In the genomic region with DNA sequence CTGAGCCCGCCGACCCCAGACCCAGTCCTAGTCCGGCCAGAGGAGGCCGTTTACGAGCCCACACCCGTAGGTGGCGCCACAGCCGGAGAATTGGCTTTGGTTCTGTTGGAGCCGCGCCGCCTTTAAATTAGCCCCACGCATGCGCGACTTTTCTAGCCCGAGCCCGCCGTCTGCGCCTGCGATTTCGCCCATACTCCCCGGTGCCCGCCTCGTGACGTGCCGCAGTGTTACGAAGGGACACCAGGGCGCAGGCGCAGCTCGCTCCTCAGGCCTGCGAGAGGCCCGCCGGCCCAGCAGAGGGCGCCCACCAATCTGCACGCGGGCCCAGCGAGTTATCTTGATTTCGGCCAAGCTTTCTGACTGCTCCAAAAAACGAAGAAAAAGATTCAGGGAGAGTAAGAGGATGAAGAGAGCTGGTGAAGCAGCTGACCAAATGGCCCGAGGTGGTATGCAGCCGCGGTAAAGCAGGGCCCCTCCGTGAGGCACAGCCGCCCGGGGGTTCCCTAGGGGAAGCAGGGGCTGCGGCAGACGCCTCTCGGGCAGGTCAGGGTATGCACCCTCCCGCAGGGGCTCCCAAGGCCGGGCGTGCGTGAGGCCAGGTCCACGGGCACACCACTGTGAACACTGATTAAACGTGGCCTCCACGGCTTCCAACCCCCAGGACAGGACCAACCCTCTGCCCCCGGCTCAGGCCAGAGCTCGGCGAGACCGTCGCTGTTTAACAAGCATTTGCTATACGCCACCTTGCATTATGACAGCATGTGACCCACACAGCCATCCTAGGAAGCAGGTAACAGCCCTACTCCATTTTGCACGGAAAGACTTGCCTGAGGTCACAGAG, we compare ENCODE assay signal across 8 cellular contexts. TPM values are rescaled to one million over a fixed set of nuclear protein-coding genes. Genes with fewer than 3 reads are reported as not detected.
A peak's percentile ranks its signal among the peaks of the same experiment; 100 is the strongest.
DNase-seq lines count a peak whose midpoint lies in the region; ATAC-seq and TF ChIP-seq lines count a peak whose summit lies in the region.

No MANE protein-coding gene starts in this region.

- 0% methylated on average over 14 of the region's 61 CpGs for WGBS in right lobe of liver (ENCODE audit: insufficient coverage, low coverage, low lambda C conversion rate, missing lambda C conversion rate)

- intact Hi-C loops in dorsolateral prefrontal cortex (cut with DNase I): loop anchor here (2.0 to 10.0 kb wide), 10 partner anchors 33 to 627 kb away; partner anchors contain the start of genes ACAD9 (in 2 of the 2), COPG1 (in 2 of the 2), RAB7A (in 2 of the 2) and RPN1 (in 2 of the 2)
- intact Hi-C loops in right lobe of liver (cut with DNase I): no loop called here

- H3K36me3 ChIP-seq in BJ (ENCODE audit: control insufficient read depth, insufficient read depth, low read length) (peaks cover 10% of the 10 kb centered on the region), right lobe of liver (peaks cover 0 to 34% (median 22%) of the 10 kb centered on the region in 4 donors)

- POLR2A ChIA-PET in BJ (lab: Charles Lee): no interaction called here

- CTCF ChIA-PET in BJ (lab: Yijun Ruan, JAX): interaction anchor here (0.5 to 3.5 kb wide), 43 partner anchors 8 to 544 kb away, joined by 3 to 38 read pairs (median 3); partner anchors contain the start of genes ACAD9, RPN1 and RUVBL1

- DNase-seq in BJ (ENCODE audit: low read depth) (peak; percentile 71), GM19240 (ENCODE audit: insufficient read length, low spot score) (peak; percentile 97), NCI-H526 (lab: John Stamatoyannopoulos, UW) (peak; percentile 92 to 99), dorsolateral prefrontal cortex (peak; percentile 93 to 97 (median 96)), right lobe of liver (peak; percentile 98 to 99 (median 98))
- DNase-seq in activated CD4-positive, alpha-beta T cell treated with anti-CD3 and anti-CD28 coated beads, Interleukin-2, amount 50 U/mL, for 24 hours (ENCODE audit: low read depth in 1 of 2, low spot score in 1 of 2): peak; percentile 98
- peak; percentile 98 to 99 for DNase-seq in stimulated activated CD4-positive, alpha-beta T cell treated with anti-CD3 and anti-CD28 coated beads, Interleukin-4, amount 100 ng/mL, for 4 hours

- peak; percentile 33 for TF ChIP-seq POLR2A in right lobe of liver (IDR thresholded peaks at IDR 0.05)

- ATAC-seq in HG03460 (IDR thresholded peaks at IDR 0.05; ENCODE audit: unreplicated experiment) (peak; percentile 83), right lobe of liver (peak; percentile 94 to 97 (median 94))

- TF ChIP-seq CTCF in BJ (IDR thresholded peaks at IDR 0.05; ENCODE audit: insufficient read depth, low read depth, low read length) (peak; percentile 95), dorsolateral prefrontal cortex (IDR thresholded peaks at IDR 0.05 in 54 of 56, conservative IDR thresholded peaks at IDR 0.05 in 2 of 56; ENCODE audit: low read depth in 1 of 56, partially characterized antibody in 56 of 56) (peak in 55 of 56 donors; percentile 90 to 100 (median 98)), right lobe of liver (IDR thresholded peaks at IDR 0.05) (peak; percentile 94 to 98 (median 96))

- no peaks in the 10 kb centered on the region for H3K9me3 ChIP-seq in right lobe of liver

- H3K4me3 ChIP-seq in BJ (ENCODE audit: low read depth, low read length): peak overlapping the region; percentile 62
- H3K4me3 ChIP-seq in dorsolateral prefrontal cortex: peak overlapping the region; percentile 66 to 99 (median 93)
- peak overlapping the region; percentile 68 to 87 (median 71) for H3K4me3 ChIP-seq in right lobe of liver

- peaks cover 0 to 10% (median 5%) of the 10 kb centered on the region in 4 donors for H3K4me1 ChIP-seq in right lobe of liver

- H3K27me3 ChIP-seq in BJ (ENCODE audit: control insufficient read depth, insufficient read depth, low read length) (no peaks in the 10 kb centered on the region), dorsolateral prefrontal cortex (no peaks in the 10 kb centered on the region), right lobe of liver (no peaks in the 10 kb centered on the region)

- H3K27ac ChIP-seq in dorsolateral prefrontal cortex: peak overlapping the region; percentile 27 to 99 (median 93)
- peak overlapping the region; percentile 80 to 86 (median 85) for H3K27ac ChIP-seq in right lobe of liver

RNA-seq across cellular contexts. Expression of gene RPN1, which starts 32.8 kb away (rescaled TPM):
- polyA plus RNA-seq in BJ (2011; rRNA removed): 370 and 463 TPM in 2 replicates
- 304 and 491 TPM in 2 replicates for polyA minus RNA-seq in BJ (2011; rRNA and poly(A)+ RNA removed)
- total RNA-seq in dorsolateral prefrontal cortex: 100 to 1,000 TPM in 12 of 120 experiments, 10 to 100 TPM in 108; 67.6 to 110 (median 88.8) TPM
- 100 to 1,000 TPM in 5 of 6 experiments, 10 to 100 TPM in 1; 94.4 to 244 (median 190) TPM for total RNA-seq in right lobe of liver

Comparison
In these comparisons a context has a peak if more than half of its experiments do, and no peak if none do; other contexts are left out.
1. Peak in every context shown above with its lines: DNase-seq, ATAC-seq, H3K4me3 ChIP-seq and H3K27ac ChIP-seq.
2. intact Hi-C loops: an anchor here in dorsolateral prefrontal cortex (2.0 to 10.0 kb wide); none called in right lobe of liver.